In genomic region chr6:40885139-40885774, GRCh38 we compare ENCODE assay signal across 22 cellular contexts.
DNase-seq lines count a peak whose midpoint lies in the region; ATAC-seq and TF ChIP-seq lines count a peak whose summit lies in the region.
"Had no signal": no experiment of that assay in that cellular context is flagged by ENCODE, and none has a peak within 500 bp of the region (broad histone marks: within the 10 kb centered on the region; RNA-seq: fewer than 3 reads in every experiment).

No MANE protein-coding gene starts in this region.

- TF ChIP-seq EP300 in SK-N-SH (IDR thresholded peaks at IDR 0.05; ENCODE audit: borderline replicate concordance in 1 of 2, low read depth in 1 of 2, low read length in 1 of 2): no peak

- no peak overlapping the region for H3K27ac Mint-ChIP-seq in stimulated activated memory B cell treated with anti-CD40 and anti-IgM and Interleukin-4, amounts not matched to agents 10 μg/mL and 1 μg/mL and 100 μg/mL, for 72 hours
- H3K27ac Mint-ChIP-seq: B cell; CD4-positive, CD25-positive, alpha-beta regulatory T cell; CD8-positive, alpha-beta T cell had no signal

- no peaks in the 10 kb centered on the region for H4K20me1 ChIP-seq in SK-N-SH (ENCODE audit: insufficient read depth)
- H4K20me1 ChIP-seq: BLaER1 had no signal

- H3K4me1 ChIP-seq in SK-N-SH (ENCODE audit: control insufficient read depth in 1 of 2, insufficient read depth in 2 of 2, low read depth in 1 of 2, low read length in 1 of 2): peaks cover 0 to 42% of the 10 kb centered on the region in 2 experiments; a peak in 2 of 4 replicates

- no peak overlapping the region for H3K4me3 ChIP-seq in SK-N-SH (ENCODE audit: low read depth in 2 of 2, low read length in 1 of 2)
- H3K4me3 ChIP-seq: BLaER1, GM12878, GM23248 had no signal

- H3K9me3 ChIP-seq in SK-N-SH: no peaks in the 10 kb centered on the region
- H3K9me3 ChIP-seq: BLaER1, Caco-2 had no signal

- no peak overlapping the region for H3K27ac ChIP-seq in SK-N-SH (ENCODE audit: low read depth in 2 of 2, low read length in 1 of 2)
- H3K27ac ChIP-seq: 22Rv1, BLaER1, C4-2B, GM23248 had no signal

- no peak for TF ChIP-seq CTCF in SK-N-SH (IDR thresholded peaks at IDR 0.05)

- WGBS in SK-N-SH (ENCODE audit: low lambda C conversion rate): 54% methylated on average over 5 of the region's 5 CpGs

- H3K4me2 ChIP-seq in SK-N-SH: no peak overlapping the region
- H3K4me2 ChIP-seq: BLaER1 had no signal

- H3K27me3 ChIP-seq in SK-N-SH (ENCODE audit: insufficient read depth): no peaks in the 10 kb centered on the region; the same call in 1 of the 2 replicates
- H3K27me3 ChIP-seq: BLaER1 had no signal

- intact Hi-C loops in cardiac septum (cut with DNase I): no loop called here

- H3K36me3 Mint-ChIP-seq in stimulated activated memory B cell treated with anti-CD40 and anti-IgM and Interleukin-4, amounts not matched to agents 10 μg/mL and 1 μg/mL and 100 μg/mL, for 72 hours: no peaks in the 10 kb centered on the region
- H3K36me3 Mint-ChIP-seq: CD4-positive, CD25-positive, alpha-beta regulatory T cell; CD8-positive, alpha-beta T cell had no signal

- TF ChIP-seq RAD21 in SK-N-SH (IDR thresholded peaks at IDR 0.05; ENCODE audit: low read length): no peak

- H3K9ac ChIP-seq in SK-N-SH: no peak overlapping the region
- H3K9ac ChIP-seq: BLaER1, GM23248 had no signal

- no peaks in the 10 kb centered on the region for H3K9me3 Mint-ChIP-seq in stimulated activated memory B cell treated with anti-CD40 and anti-IgM and Interleukin-4, amounts not matched to agents 10 μg/mL and 1 μg/mL and 100 μg/mL, for 72 hours
- H3K9me3 Mint-ChIP-seq: CD4-positive, CD25-positive, alpha-beta regulatory T cell; CD8-positive, alpha-beta T cell had no signal

- no peak for DNase-seq in SK-N-SH
- DNase-seq in islet precursor cell: peak; percentile 49
- peak; percentile 33 for DNase-seq in mucosa of gallbladder (ENCODE audit: low spot score)
- no peak for DNase-seq in NCI-H1417 treated with DMSO at 0.1 percent for 48 hours (lab: John Stamatoyannopoulos, UW)
- no peak for DNase-seq in cardiac septum (ENCODE audit: low spot score)
- DNase-seq: Caco-2; CD4-positive, CD25-positive, alpha-beta regulatory T cell; CD8-positive, alpha-beta T cell; DMS 273 treated with DMSO at 0.1 percent for 48 hours; DMS79; EL; GDM1; GM23248; H7; HCEC 1CT had no signal

- no peaks in the 10 kb centered on the region for H3F3A ChIP-seq in SK-N-SH (replicated peaks; ENCODE audit: insufficient read depth)

- POLR2A ChIA-PET in SK-N-SH (lab: Yijun Ruan, JAX): no interaction called here

- no peak for ATAC-seq in SK-N-SH treated with all-trans-retinoic acid at 6 μM for 48 hours
- ATAC-seq in stimulated activated memory B cell treated with anti-CD40 and anti-IgM and Interleukin-4, amounts not matched to agents 10 μg/mL and 1 μg/mL and 100 μg/mL, for 72 hours: no peak
- ATAC-seq: CD8-positive, alpha-beta T cell; GM12878 had no signal

- peaks cover 20% of the 10 kb centered on the region for H3K27me3 Mint-ChIP-seq in stimulated activated memory B cell treated with anti-CD40 and anti-IgM and Interleukin-4, amounts not matched to agents 10 μg/mL and 1 μg/mL and 100 μg/mL, for 72 hours

- no peak overlapping the region for H2AFZ ChIP-seq in SK-N-SH (ENCODE audit: low read depth)
- H2AFZ ChIP-seq: GM23248 had no signal

- H3K36me3 ChIP-seq in SK-N-SH (replicated peaks in 1 of 2; ENCODE audit: control insufficient read depth in 1 of 2, insufficient read depth in 2 of 2, low read length in 1 of 2): no peaks in the 10 kb centered on the region
- H3K36me3 ChIP-seq: BLaER1 had no signal

- H3K4me3 Mint-ChIP-seq in stimulated activated memory B cell treated with anti-CD40 and anti-IgM and Interleukin-4, amounts not matched to agents 10 μg/mL and 1 μg/mL and 100 μg/mL, for 72 hours: no peak overlapping the region
- H3K4me3 Mint-ChIP-seq: B cell; CD4-positive, CD25-positive, alpha-beta regulatory T cell; CD8-positive, alpha-beta T cell had no signal

- no peaks in the 10 kb centered on the region for H3K79me2 ChIP-seq in SK-N-SH (ENCODE audit: insufficient read depth)

- H3K9me2 ChIP-seq in SK-N-SH: no peaks in the 10 kb centered on the region

- CTCF ChIA-PET in SK-N-SH (lab: Yijun Ruan, JAX): interaction anchor here (0.9 to 1.0 kb wide), 2 partner anchors 9 to 12 kb away, joined by 4 read pairs; no protein-coding TSS in a partner anchor

- no peaks in the 10 kb centered on the region for H3K4me1 Mint-ChIP-seq in stimulated activated memory B cell treated with anti-CD40 and anti-IgM and Interleukin-4, amounts not matched to agents 10 μg/mL and 1 μg/mL and 100 μg/mL, for 72 hours

TF ChIP-seq in SK-N-SH treated with all-trans-retinoic acid at 6 μM for 48 hours, 23 proteins besides CTCF, POLR2A, EP300 and RAD21:
- no peak for TF ChIP-seq OSR1 (CRISPR knock-in tag; IDR thresholded peaks at IDR 0.05)
- peak; percentile 14; the same call in 1 of the 2 replicates for TF ChIP-seq ISL1 (CRISPR knock-in tag; IDR thresholded peaks at IDR 0.05)

TF ChIP-seq in SK-N-SH, 30 proteins besides CTCF, POLR2A, EP300 and RAD21:
- TF ChIP-seq GATA2 (CRISPR knock-in tag; IDR thresholded peaks at IDR 0.05): no peak
- TF ChIP-seq TEAD4 (IDR thresholded peaks at IDR 0.05; ENCODE audit: borderline replicate concordance, insufficient read depth): no peak
- no peak for TF ChIP-seq MAX (IDR thresholded peaks at IDR 0.05; ENCODE audit: low read depth)
- TF ChIP-seq RFX5 (IDR thresholded peaks at IDR 0.05; ENCODE audit: low read length): no peak
- no peak for TF ChIP-seq YY1 (IDR thresholded peaks at IDR 0.05; ENCODE audit: low read depth)
- no peak for TF ChIP-seq NFIC (IDR thresholded peaks at IDR 0.05; ENCODE audit: borderline replicate concordance)
- TF ChIP-seq, protein P1, sequence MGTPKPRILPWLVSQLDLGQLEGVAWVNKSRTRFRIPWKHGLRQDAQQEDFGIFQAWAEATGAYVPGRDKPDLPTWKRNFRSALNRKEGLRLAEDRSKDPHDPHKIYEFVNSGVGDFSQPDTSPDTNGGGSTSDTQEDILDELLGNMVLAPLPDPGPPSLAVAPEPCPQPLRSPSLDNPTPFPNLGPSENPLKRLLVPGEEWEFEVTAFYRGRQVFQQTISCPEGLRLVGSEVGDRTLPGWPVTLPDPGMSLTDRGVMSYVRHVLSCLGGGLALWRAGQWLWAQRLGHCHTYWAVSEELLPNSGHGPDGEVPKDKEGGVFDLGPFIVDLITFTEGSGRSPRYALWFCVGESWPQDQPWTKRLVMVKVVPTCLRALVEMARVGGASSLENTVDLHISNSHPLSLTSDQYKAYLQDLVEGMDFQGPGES (IDR thresholded peaks at IDR 0.05; ENCODE audit: low read depth, low read length): no peak

Comparison
In these comparisons a context has a peak if more than half of its experiments do, and no peak if none do; other contexts are left out.
1. DNase-seq: peak in islet precursor cell (single experiment) and mucosa of gallbladder (single experiment); none in SK-N-SH (single experiment), NCI-H1417 treated with DMSO at 0.1 percent for 48 hours (single experiment) and cardiac septum (single experiment).